ENCODE assay signal across 8 cellular contexts in the genomic region with DNA sequence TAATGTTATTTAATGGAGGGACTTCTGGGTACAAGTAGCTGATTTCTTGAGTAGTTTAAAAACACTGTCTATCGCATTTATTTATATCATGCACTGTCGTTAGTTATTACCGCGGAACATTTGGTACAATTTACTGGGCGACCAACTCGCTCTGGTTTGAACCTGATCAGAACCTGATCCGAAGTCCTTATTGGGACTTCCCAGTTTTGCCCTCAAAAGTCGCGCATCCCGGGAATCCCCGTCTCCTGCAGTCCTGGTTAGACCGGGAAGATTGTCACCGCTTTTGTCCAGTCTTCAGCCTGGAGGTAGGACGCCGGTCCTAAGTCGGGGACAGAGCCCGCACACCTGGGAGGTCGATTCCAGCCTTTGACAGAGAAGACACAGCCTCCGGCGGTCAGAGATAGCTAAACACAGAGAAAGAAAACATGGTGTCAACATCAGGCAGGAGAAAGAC. TPM values are rescaled to one million over a fixed set of nuclear protein-coding genes. Genes with fewer than 3 reads are reported as not detected.
A peak's percentile ranks its signal among the peaks of the same experiment; 100 is the strongest.
DNase-seq lines count a peak whose midpoint lies in the region; ATAC-seq, FAIRE-seq and TF ChIP-seq lines count a peak whose summit lies in the region.

No MANE protein-coding gene starts in this region.

- peaks cover 3% of the 10 kb centered on the region; the same call in 1 of the 2 replicates for H3K4me1 ChIP-seq in Panc1 (ENCODE audit: control insufficient read depth, insufficient read depth, low read length)
- H3K4me1 ChIP-seq in kidney (ENCODE audit: control insufficient read depth in 1 of 2, insufficient read depth in 1 of 2, low read depth in 1 of 2, low read length in 2 of 2) = peaks cover 0 to 8% of the 10 kb centered on the region in 2 donors

- peaks cover 2% of the 10 kb centered on the region; the same call in 1 of the 2 replicates for H3K36me3 ChIP-seq in Panc1 (ENCODE audit: control insufficient read depth, insufficient read depth, low read length)
- no peaks in the 10 kb centered on the region for H3K36me3 ChIP-seq in kidney (ENCODE audit: control insufficient read depth in 1 of 2, insufficient read depth in 2 of 2, low read length in 2 of 2)

- no peaks in the 10 kb centered on the region for H3K27me3 ChIP-seq in Panc1 (ENCODE audit: control insufficient read depth, insufficient read depth, low read length)

- H3K27ac ChIP-seq in Panc1 (ENCODE audit: low read length) = peak overlapping the region; percentile 79
- peak overlapping the region; percentile 89 to 94 for H3K27ac ChIP-seq in kidney (ENCODE audit: low read depth in 2 of 2, low read length in 2 of 2)

- peak overlapping the region; percentile 90 to 96 for H3K9ac ChIP-seq in kidney (ENCODE audit: low read length in 2 of 2)

- in situ Hi-C loops in Panc1 (cut with HindIII; ENCODE audit: low pct_unique_long_range_greater_than_20kb, low sequenced_read_pairs) = no loop called here

- intact Hi-C loops in Panc1 (cut with micrococcal nuclease; ENCODE audit: unreplicated experiment) (no loop called here), MCF 10A (cut with micrococcal nuclease) (loop anchor here (10.0 kb wide), 1 partner anchor 1318 kb away; no protein-coding TSS in a partner anchor), kidney (cut with DNase I) (no loop called here)

- H3K36me3 Mint-ChIP-seq in MCF 10A (ENCODE audit: insufficient read depth, unreplicated experiment) = peaks cover 22% of the 10 kb centered on the region

- H3K27ac Mint-ChIP-seq in MCF 10A (ENCODE audit: low read depth, unreplicated experiment) = peak overlapping the region; percentile 96

- no peaks in the 10 kb centered on the region for H3K9me3 ChIP-seq in Panc1 (ENCODE audit: control insufficient read depth, insufficient read depth, low read depth, low read length)
- no peaks in the 10 kb centered on the region for H3K9me3 ChIP-seq in kidney (ENCODE audit: control insufficient read depth in 1 of 2, low read length in 2 of 2)

- POLR2A ChIA-PET in Panc1 (lab: Charles Lee) (interaction anchor here (0.5 kb wide), 1 partner anchor 453 kb away, joined by 4 read pairs; no protein-coding TSS in a partner anchor), MCF 10A (lab: Yijun Ruan, JAX) (interaction anchor here (0.6 to 3.1 kb wide), 27 partner anchors 8 to 337 kb away, joined by 3 to 56 read pairs (median 6); a partner anchor contains a TSS)

- H3K4me3 Mint-ChIP-seq in MCF 10A (ENCODE audit: unreplicated experiment) = peak overlapping the region; percentile 93

- TF ChIP-seq CTCF in Panc1 (IDR thresholded peaks at IDR 0.05) (no peak), MCF 10A (IDR thresholded peaks at IDR 0.05; ENCODE audit: unreplicated experiment) (no peak), kidney (IDR thresholded peaks at IDR 0.05; ENCODE audit: borderline replicate concordance, extremely low read depth, insufficient read depth) (no peak)

- FAIRE-seq in kidney (lab: Jason Lieb, UNC) = no peak

- ATAC-seq in GM21390 (IDR thresholded peaks at IDR 0.05; ENCODE audit: unreplicated experiment) (peak; percentile 9), Panc1 (no peak; the same call in 1 of the 2 replicates), HG02970 (IDR thresholded peaks at IDR 0.05; ENCODE audit: low FRiP score, unreplicated experiment) (no peak)

- peak; percentile 25 for DNase-seq in AG08396 (ENCODE audit: low spot score)
- no peak for DNase-seq in Panc1 (ENCODE audit: low read depth, low spot score)
- peak; percentile 35 for DNase-seq in MCF 10A (ENCODE audit: unreplicated experiment)
- DNase-seq in kidney = peak; percentile 71
- peak; percentile 8 for DNase-seq in stimulated activated CD4-positive, alpha-beta T cell treated with anti-CD3 and anti-CD28 coated beads, Interleukin-12 subunit alpha, Interleukin-12 subunit beta, amount 100 ng/mL, for 4 hours
- DNase-seq in NCI-H524 treated with DMSO at 0.1 percent for 48 hours (lab: John Stamatoyannopoulos, UW) = no peak

- no peaks in the 10 kb centered on the region for H3K9me3 Mint-ChIP-seq in MCF 10A (ENCODE audit: unreplicated experiment)

- BruUV-seq in Panc1 (replicated peaks; lab: Mats Ljungman, UMichigan) = TSS peak; percentile 69
- BruUV-seq in MCF 10A (replicated peaks; lab: Mats Ljungman, UMichigan) = TSS peak; percentile 41

- peak overlapping the region; percentile 72 to 84 for H3K4me3 ChIP-seq in Panc1 (ENCODE audit: low read depth in 2 of 2, low read length in 2 of 2)
- peak overlapping the region; percentile 93 to 94 for H3K4me3 ChIP-seq in kidney (ENCODE audit: low read length in 2 of 2)

- H3K27me3 Mint-ChIP-seq in MCF 10A (ENCODE audit: insufficient read depth, unreplicated experiment) = no peaks in the 10 kb centered on the region

- peaks cover 28% of the 10 kb centered on the region for H3K4me1 Mint-ChIP-seq in MCF 10A (ENCODE audit: insufficient read depth, unreplicated experiment)

- CTCF ChIA-PET in Panc1 (lab: Charles Lee) = no interaction called here
- CTCF ChIA-PET in MCF 10A (lab: Yijun Ruan, JAX) = interaction anchor here (0.7 to 6.6 kb wide), 7 partner anchors 9 to 297 kb away, joined by 3 to 82 read pairs (median 4); no protein-coding TSS in a partner anchor

RNA-seq across cellular contexts. Expression of a gene that starts 0.7 kb away (rescaled TPM):
- total RNA-seq in Panc1 (2021; ENCODE audit: unreplicated experiment) = 21.4 TPM
- 14.2 TPM for polyA plus RNA-seq in Panc1 (2012; ENCODE audit: insufficient read length)
- 16.0 and 17.8 TPM in 2 replicates for total RNA-seq in MCF 10A (2022)
- 80.8 TPM for total RNA-seq in kidney
- polyA plus RNA-seq in kidney (ENCODE audit: insufficient read depth, low read depth, low replicate concordance) = 59.5 TPM

RNA-seq across cellular contexts. Expression of a gene that starts 34.4 kb away (rescaled TPM):
- total RNA-seq in Panc1 (2021; ENCODE audit: unreplicated experiment) = 18.5 TPM
- 8.8 TPM for polyA plus RNA-seq in Panc1 (2012; ENCODE audit: insufficient read length)
- total RNA-seq in MCF 10A (2022) = 32.5 and 34.9 TPM in 2 replicates
- 61.6 TPM for total RNA-seq in kidney
- polyA plus RNA-seq in kidney (ENCODE audit: insufficient read depth, low read depth, low replicate concordance) = 22.3 TPM

RNA-seq across cellular contexts. Expression of a gene that starts 44.3 kb away (rescaled TPM):
- total RNA-seq in Panc1 (2021; ENCODE audit: unreplicated experiment) (not detected), MCF 10A (2022) (not detected in 2 replicates), kidney (not detected)
- not detected for polyA plus RNA-seq in Panc1 (2012; ENCODE audit: insufficient read length)
- not detected for polyA plus RNA-seq in kidney (ENCODE audit: insufficient read depth, low read depth, low replicate concordance)

Comparison
In these comparisons a context has a peak if more than half of its experiments do, and no peak if none do; other contexts are left out.
1. DNase-seq: peak in AG08396 (single experiment), MCF 10A (single experiment), kidney (single experiment) and stimulated activated CD4-positive, alpha-beta T cell treated with anti-CD3 and anti-CD28 coated beads, Interleukin-12 subunit alpha, Interleukin-12 subunit beta, amount 100 ng/mL, for 4 hours (single experiment); none in Panc1 (single experiment) and NCI-H524 treated with DMSO at 0.1 percent for 48 hours (single experiment).